ENCODE assay signal across 8 cellular contexts in genomic region chr19:50025794-50026549, GRCh38. TPM values are rescaled to one million over a fixed set of nuclear protein-coding genes. Genes with fewer than 3 reads are reported as not detected.
DNase-seq lines count a peak whose midpoint lies in the region; ATAC-seq and TF ChIP-seq lines count a peak whose summit lies in the region.

ZNF473 (plus strand) TSS chr19:50026005; CDS start chr19:50031083, 5,078 bp downstream.

- no peak for TF ChIP-seq CTCF in lung (IDR thresholded peaks at IDR 0.05; ENCODE audit: control extremely low read depth, extremely low read depth)

- peak within 1 kb of the TSS; percentile 90 to 92 for H3K27ac ChIP-seq in lung (ENCODE audit: low read depth in 1 of 2, low read length in 1 of 2)

- WGBS in lung, 2 donors: 11 to 12% methylated on average over 45 of the region's 45 CpGs

- H3K4me1 ChIP-seq in lung (ENCODE audit: control insufficient read depth in 2 of 2, insufficient read depth in 2 of 2, low read length in 2 of 2): peaks cover 3 to 7% of the 10 kb centered on the region in 2 donors

- H3K27me3 ChIP-seq in lung (ENCODE audit: control insufficient read depth, insufficient read depth): no peaks in the 10 kb centered on the region

- DNase-seq in Ammon's horn (ENCODE audit: low spot score) (peak; percentile 94), NCI-H526 treated with DMSO at 0.1 percent for 48 hours (lab: John Stamatoyannopoulos, UW) (peak; percentile 98), dermis blood vessel endothelial cell (peak; percentile 95), lung (ENCODE audit: low spot score) (peak; percentile 94)
- DNase-seq in activated CD4-positive, alpha-beta T cell treated with anti-CD3 and anti-CD28 coated beads, Interleukin-2, amount 50 U/mL, for 4 hours: peak; percentile 88 to 90
- DNase-seq in stimulated activated CD4-positive, alpha-beta T cell treated with anti-CD3 and anti-CD28 coated beads, TNF-alpha, amount 100 ng/mL, for 48 hours (ENCODE audit: low read depth in 3 of 3): peak; percentile 76 to 85 (median 84)

- H3K9me3 ChIP-seq in lung (ENCODE audit: control insufficient read depth in 2 of 2, insufficient read depth in 1 of 2, low read length in 1 of 2): no peaks in the 10 kb centered on the region

- peaks cover 0 to 11% of the 10 kb centered on the region in 2 donors for H3K36me3 ChIP-seq in lung (ENCODE audit: control insufficient read depth in 2 of 2, insufficient read depth in 2 of 2, low read length in 2 of 2)

- ATAC-seq in GM19025 (IDR thresholded peaks at IDR 0.05; ENCODE audit: low read depth, unreplicated experiment) (peak; percentile 56), HG03196 (IDR thresholded peaks at IDR 0.05; ENCODE audit: unreplicated experiment) (peak; percentile 76), lung (ENCODE audit: insufficient read depth, low FRiP score) (peak; percentile 81)

- peak within 1 kb of the TSS; percentile 85 for H3K4me3 ChIP-seq in lung

RNA-seq across cellular contexts. Expression of gene ZNF473, which starts in this region (rescaled TPM):
- total RNA-seq in dermis blood vessel endothelial cell (6.9 and 12.3 TPM in 2 replicates), lung (10 to 100 TPM in 1 of 2 donors, 1 to 10 TPM in 1; 9.2 to 10.4 TPM)
- 1 to 10 TPM; 2.8 to 3.9 TPM for polyA plus RNA-seq in lung

Comparison
In these comparisons a context has a peak if more than half of its experiments do, and no peak if none do; other contexts are left out.
1. Peak in every context shown above with its lines: DNase-seq, ATAC-seq, H3K4me3 ChIP-seq and H3K27ac ChIP-seq.